In genomic region chr6:3697609-3698008, GRCh38 we compare ENCODE assay signal across 13 cellular contexts. TPM values are rescaled to one million over a fixed set of nuclear protein-coding genes. Genes with fewer than 3 reads are reported as not detected.
DNase-seq lines count a peak whose midpoint lies in the region; ATAC-seq, FAIRE-seq and TF ChIP-seq lines count a peak whose summit lies in the region.
"Had no signal": no experiment of that assay in that cellular context is flagged by ENCODE, and none has a peak within 500 bp of the region (broad histone marks: within the 10 kb centered on the region; RNA-seq: fewer than 3 reads in every experiment).

No MANE protein-coding gene starts in this region.

- TF ChIP-seq CTCF in HFF-Myc (IDR thresholded peaks at IDR 0.05; ENCODE audit: low read depth, low read length, missing control alignments), result no peak
- TF ChIP-seq CTCF in bronchial epithelial cell (IDR thresholded peaks at IDR 0.05; ENCODE audit: insufficient read depth, low read length, severe bottlenecking), result no peak
- no peak for TF ChIP-seq CTCF in left lung (IDR thresholded peaks at IDR 0.05)

- H3K9me3 Mint-ChIP-seq in naive thymus-derived CD8-positive, alpha-beta T cell, result peaks cover 0 to 22% (median 5%) of the 10 kb centered on the region in 9 donors
- H3K9me3 Mint-ChIP-seq: natural killer cell had no signal

- H3K9me3 ChIP-seq in left lung, result peaks cover 0 to 4% of the 10 kb centered on the region in 2 donors

- peaks cover 0 to 6% (median 0%) of the 10 kb centered on the region in 4 donors for H3K4me1 Mint-ChIP-seq in naive thymus-derived CD8-positive, alpha-beta T cell
- H3K4me1 Mint-ChIP-seq: natural killer cell had no signal

- H3K4me1 ChIP-seq in ACC112 (ENCODE audit: control insufficient read depth, insufficient read depth, low read length, unreplicated experiment), result peaks cover 13% of the 10 kb centered on the region
- no peaks in the 10 kb centered on the region for H3K4me1 ChIP-seq in left lung
- H3K4me1 ChIP-seq: BLaER1 had no signal

- no peaks in the 10 kb centered on the region for H3K27me3 ChIP-seq in ACC112 (ENCODE audit: insufficient read depth, low read length)
- no peaks in the 10 kb centered on the region for H3K27me3 ChIP-seq in bronchial epithelial cell (ENCODE audit: control insufficient read depth, insufficient read depth, low read length)
- no peaks in the 10 kb centered on the region for H3K27me3 ChIP-seq in left lung
- H3K27me3 ChIP-seq: BLaER1 had no signal

- no peak overlapping the region for H2AFZ ChIP-seq in ACC112 (ENCODE audit: low read length, unreplicated experiment)

- H3K27ac Mint-ChIP-seq in naive thymus-derived CD8-positive, alpha-beta T cell, result no peak overlapping the region
- H3K27ac Mint-ChIP-seq: natural killer cell had no signal

- H3K4me3 ChIP-seq in ACC112 (ENCODE audit: low read depth, low read length), result no peak overlapping the region
- no peak overlapping the region for H3K4me3 ChIP-seq in HFF-Myc (replicated peaks; ENCODE audit: low read depth, low read length)
- no peak overlapping the region for H3K4me3 ChIP-seq in bronchial epithelial cell (ENCODE audit: low read depth, low read length)
- no peak overlapping the region for H3K4me3 ChIP-seq in left lung
- H3K4me3 ChIP-seq: BLaER1 had no signal

- no peaks in the 10 kb centered on the region for H3K36me3 ChIP-seq in ACC112 (ENCODE audit: insufficient read depth, low read length)
- no peaks in the 10 kb centered on the region for H3K36me3 ChIP-seq in bronchial epithelial cell (ENCODE audit: control insufficient read depth, insufficient read depth, low read length)
- H3K36me3 ChIP-seq in left lung, result no peaks in the 10 kb centered on the region
- H3K36me3 ChIP-seq: BLaER1 had no signal

- ATAC-seq in left lung, result peak; percentile 79
- no peak for ATAC-seq in GM19351 (IDR thresholded peaks at IDR 0.05; ENCODE audit: unreplicated experiment)
- ATAC-seq in naive thymus-derived CD8-positive, alpha-beta T cell, result no peak
- ATAC-seq: natural killer cell had no signal

- no peak for FAIRE-seq in bronchial epithelial cell (lab: Jason Lieb, UNC)

- H3K27ac ChIP-seq in ACC112 (ENCODE audit: low read depth, low read length) (peak overlapping the region; percentile 21), left lung (no peak overlapping the region)
- H3K27ac ChIP-seq: BLaER1 had no signal

- H3K79me2 ChIP-seq in ACC112 (ENCODE audit: control insufficient read depth, insufficient read depth, low read length, unreplicated experiment), result no peaks in the 10 kb centered on the region

- H3K27me3 Mint-ChIP-seq in naive thymus-derived CD8-positive, alpha-beta T cell, result peaks cover 0 to 22% (median 2%) of the 10 kb centered on the region in 5 donors

- POLR2A ChIA-PET in naive thymus-derived CD8-positive, alpha-beta T cell (lab: Charles Lee), result no interaction called here

- H3K36me3 Mint-ChIP-seq in naive thymus-derived CD8-positive, alpha-beta T cell, result peaks cover 0 to 13% (median 8%) of the 10 kb centered on the region in 3 donors
- H3K36me3 Mint-ChIP-seq: natural killer cell had no signal

- intact Hi-C loops in left lung (cut with DNase I), result no loop called here

- DNase-seq in HFF-Myc (ENCODE audit: extremely low read depth, low read depth) (peak; percentile 19), bronchial epithelial cell (ENCODE audit: low read depth) (peak; percentile 23), left lung (no peak)
- no peak for DNase-seq in activated effector memory CD4-positive, alpha-beta T cell treated with Interleukin-2 at 50 U/mL for 16 hours
- no peak for DNase-seq in activated T-cell treated with anti-CD3 and anti-CD28 coated beads, Interleukin-2, amount 50 U/mL, for 48 hours
- no peak for DNase-seq in naive thymus-derived CD8-positive, alpha-beta T cell
- DNase-seq: GDM1; MV-4-11; natural killer cell; stimulated activated CD4-positive, alpha-beta T cell treated with anti-CD3 and anti-CD28 coated beads, Interleukin-12 subunit alpha, Interleukin-12 subunit beta, amount 100 ng/mL, for 4 hours had no signal

- no peak overlapping the region for H3K4me3 Mint-ChIP-seq in naive thymus-derived CD8-positive, alpha-beta T cell
- H3K4me3 Mint-ChIP-seq: natural killer cell had no signal

RNA-seq across cellular contexts. Expression of gene PXDC1, which starts 53.9 kb away (rescaled TPM):
- total RNA-seq in bronchial epithelial cell (47.6 and 64.5 TPM in 2 replicates), left lung (10 to 100 TPM; 49.9 to 50.8 TPM)
- under 1 TPM; 0.16 to 0.18 TPM for total RNA-seq in naive thymus-derived CD8-positive, alpha-beta T cell
- polyA plus RNA-seq in naive thymus-derived CD8-positive, alpha-beta T cell, result not detected

Comparison
In these comparisons a context has a peak if more than half of its experiments do, and no peak if none do; other contexts are left out.
1. DNase-seq: peak in HFF-Myc (single experiment) and bronchial epithelial cell (single experiment); none in left lung (0 of 2), activated effector memory CD4-positive, alpha-beta T cell treated with Interleukin-2 at 50 U/mL for 16 hours (single experiment), activated T-cell treated with anti-CD3 and anti-CD28 coated beads, Interleukin-2, amount 50 U/mL, for 48 hours (0 of 2) and naive thymus-derived CD8-positive, alpha-beta T cell (0 of 10).
2. RNA of gene PXDC1, which starts 53.9 kb away (total RNA-seq): 47.6 to 64.5 TPM in bronchial epithelial cell and 49.9 to 50.8 TPM in left lung; 0.16 to 0.18 TPM in naive thymus-derived CD8-positive, alpha-beta T cell; every median in the first group is over 10 times any median in the second.